ENCODE assay signal across 6 cellular contexts in genomic region chr11:61962213-61963015, GRCh38. TPM values are rescaled to one million over a fixed set of nuclear protein-coding genes. Genes with fewer than 3 reads are reported as not detected.
DNase-seq lines count a peak whose midpoint lies in the region; ATAC-seq and TF ChIP-seq lines count a peak whose summit lies in the region.

No MANE protein-coding gene starts in this region.

- no peak overlapping the region for H3K4me2 ChIP-seq in parathyroid adenoma (ENCODE audit: low read length)

- DNase-seq in H7 (peak; percentile 19), choroid plexus epithelial cell (ENCODE audit: low read depth) (peak; percentile 68), RPMI8226 (no peak), activated gamma-delta T cell treated with Interleukin-2 at 50 U/mL for 16 hours (no peak)

- H3K36me3 ChIP-seq in H7 (replicated peaks; ENCODE audit: control insufficient read depth, insufficient read depth, low read length), result peaks cover 17% of the 10 kb centered on the region
- no peaks in the 10 kb centered on the region for H3K36me3 ChIP-seq in parathyroid adenoma (ENCODE audit: control insufficient read depth, insufficient read depth, low read length)

- H3K4me3 ChIP-seq in H7 (ENCODE audit: insufficient read depth, low read depth, low read length) (no peak overlapping the region), choroid plexus epithelial cell (ENCODE audit: low read depth, low read length) (no peak overlapping the region), parathyroid adenoma (ENCODE audit: low read depth, low read length) (no peak overlapping the region)

- H3K4me1 ChIP-seq in parathyroid adenoma, result peaks cover 6% of the 10 kb centered on the region

- H2AFZ ChIP-seq in parathyroid adenoma, result no peak overlapping the region

- H3K27ac ChIP-seq in parathyroid adenoma, result peak overlapping the region; percentile 99

- no peak overlapping the region for H3K9ac ChIP-seq in parathyroid adenoma

- TF ChIP-seq CTCF in choroid plexus epithelial cell (conservative IDR thresholded peaks at IDR 0.05; ENCODE audit: low read depth, low read length) (no peak), parathyroid adenoma (IDR thresholded peaks at IDR 0.05) (no peak)

- H3K9me3 ChIP-seq in parathyroid adenoma (ENCODE audit: control insufficient read depth, low read length), result no peaks in the 10 kb centered on the region

- ATAC-seq in HG02981 (IDR thresholded peaks at IDR 0.05; ENCODE audit: unreplicated experiment), result no peak

- no peaks in the 10 kb centered on the region for H3K27me3 ChIP-seq in H7 (ENCODE audit: control insufficient read depth, insufficient read depth, low read length)
- no peaks in the 10 kb centered on the region for H3K27me3 ChIP-seq in parathyroid adenoma (ENCODE audit: control insufficient read depth, insufficient read depth, low read length)

- H3K79me2 ChIP-seq in parathyroid adenoma, result peaks cover 9% of the 10 kb centered on the region

RNA-seq across cellular contexts. Expression of gene FTH1, which starts 5.0 kb away (rescaled TPM):
- 443 and 463 TPM in 2 replicates for total RNA-seq in H7 (2014; rRNA removed; shearing (Covaris generic))

RNA-seq across cellular contexts. Expression of gene BEST1, which starts 12.3 kb away (rescaled TPM):
- total RNA-seq in H7 (2014; rRNA removed; shearing (Covaris generic)), result 0.30 and 0.45 TPM in 2 replicates

RNA-seq across cellular contexts. Expression of gene RAB3IL1, which starts 45.0 kb away (rescaled TPM):
- 5.8 and 7.2 TPM in 2 replicates for total RNA-seq in H7 (2014; rRNA removed; shearing (Covaris generic))

Comparison
In these comparisons a context has a peak if more than half of its experiments do, and no peak if none do; other contexts are left out.
1. DNase-seq: peak in H7 (single experiment) and choroid plexus epithelial cell (single experiment); none in RPMI8226 (single experiment) and activated gamma-delta T cell treated with Interleukin-2 at 50 U/mL for 16 hours (single experiment).